Comparison of ENCODE assay signal across 11 cellular contexts in the genomic region with DNA sequence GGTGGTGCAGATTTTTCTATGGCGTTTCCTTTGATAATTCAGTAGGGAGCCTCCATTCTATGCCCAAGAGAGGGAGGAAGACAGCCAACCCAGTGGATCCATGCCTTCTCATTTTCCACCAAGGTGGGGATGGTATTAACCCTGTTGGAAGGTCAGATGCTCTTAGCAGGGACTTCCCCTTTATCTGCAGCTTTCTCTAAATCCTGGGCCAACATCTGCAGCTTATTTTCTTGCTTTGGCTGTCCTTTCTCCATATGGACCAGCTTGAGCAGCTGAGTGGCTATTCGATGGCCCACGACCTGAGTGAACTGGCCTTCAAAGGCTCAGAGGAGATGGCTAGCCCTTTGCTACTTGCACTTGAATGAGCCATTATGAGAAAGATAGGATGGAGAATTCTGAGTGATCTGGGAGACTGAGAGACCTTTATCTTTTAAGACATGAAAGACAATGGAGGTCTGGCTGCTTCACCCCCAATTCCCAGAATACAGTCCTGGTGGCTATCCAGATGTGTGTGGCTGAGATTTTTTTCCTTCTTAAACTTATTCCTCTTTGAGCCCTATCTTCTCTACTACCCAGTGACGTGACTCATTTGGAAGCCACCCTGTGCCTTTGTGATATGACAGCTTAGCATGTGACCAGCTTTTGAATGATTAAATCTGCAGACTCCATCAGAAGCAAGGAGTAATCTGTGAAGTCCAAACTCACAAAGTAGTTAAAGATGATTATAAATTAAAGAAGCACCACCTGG. TPM values are rescaled to one million over a fixed set of nuclear protein-coding genes. Genes with fewer than 3 reads are reported as not detected.
DNase-seq lines count a peak whose midpoint lies in the region; ATAC-seq and TF ChIP-seq lines count a peak whose summit lies in the region.
"Had no signal": no experiment of that assay in that cellular context is flagged by ENCODE, and none has a peak within 500 bp of the region (broad histone marks: within the 10 kb centered on the region; RNA-seq: fewer than 3 reads in every experiment).

No MANE protein-coding gene starts in this region.

- H3K9me3 ChIP-seq in sigmoid colon = no peaks in the 10 kb centered on the region
- H3K9me3 ChIP-seq: neutrophil had no signal

- TF ChIP-seq EP300 in sigmoid colon (IDR thresholded peaks at IDR 0.05) = no peak

- no peak overlapping the region for H3K4me3 ChIP-seq in sigmoid colon

- no peaks in the 10 kb centered on the region for H3K27me3 ChIP-seq in sigmoid colon
- H3K27me3 ChIP-seq: neutrophil had no signal

- TF ChIP-seq POLR2A in erythroblast (IDR thresholded peaks at IDR 0.05; ENCODE audit: low read length) (no peak), sigmoid colon (IDR thresholded peaks at IDR 0.05) (no peak)

- peak overlapping the region; percentile 74 to 88 (median 81) for H3K27ac ChIP-seq in sigmoid colon
- H3K27ac ChIP-seq: neutrophil had no signal

- 85 to 88% methylated on average over 4 of the region's 4 CpGs for WGBS in sigmoid colon, 2 donors

- intact Hi-C loops in sigmoid colon (cut with DNase I) = no loop called here

- no peak for TF ChIP-seq CTCF in sigmoid colon (IDR thresholded peaks at IDR 0.05)

- ATAC-seq in GM18907 (IDR thresholded peaks at IDR 0.05; ENCODE audit: unreplicated experiment) (peak; percentile 48), HG03095 (IDR thresholded peaks at IDR 0.05; ENCODE audit: unreplicated experiment) (peak; percentile 25), HG03175 (IDR thresholded peaks at IDR 0.05; ENCODE audit: unreplicated experiment) (no peak), HG03460 (IDR thresholded peaks at IDR 0.05; ENCODE audit: unreplicated experiment) (no peak), GM21717 (IDR thresholded peaks at IDR 0.05; ENCODE audit: unreplicated experiment) (no peak)

- H3K4me1 ChIP-seq in sigmoid colon = peaks cover 0 to 53% (median 36%) of the 10 kb centered on the region in 4 donors

- DNase-seq in erythroblast (lab: John Stamatoyannopoulos, UW) (peak; percentile 39 to 55), sigmoid colon (peak; percentile 20), amygdala (lab: John Stamatoyannopoulos, UW) (no peak)
- DNase-seq: DMS53, NCI-H446 treated with DMSO at 0.1 percent for 48 hours had no signal

- H3K36me3 ChIP-seq in sigmoid colon = no peaks in the 10 kb centered on the region
- H3K36me3 ChIP-seq: neutrophil had no signal

RNA-seq across cellular contexts. Expression of gene TRAK1, which starts 39.6 kb away (rescaled TPM):
- total RNA-seq in sigmoid colon = 10 to 100 TPM; 17.6 to 42.7 (median 27.2) TPM
- 10 to 100 TPM; 31.8 to 39.5 (median 37.9) TPM for polyA plus RNA-seq in sigmoid colon

Comparison
In these comparisons a context has a peak if more than half of its experiments do, and no peak if none do; other contexts are left out.
1. ATAC-seq: peak in GM18907 (single experiment) and HG03095 (single experiment); none in HG03175 (single experiment), HG03460 (single experiment) and GM21717 (single experiment).
2. DNase-seq: peak in erythroblast (2 of 2) and sigmoid colon (single experiment); none in amygdala (0 of 56).